In genomic region chr3:167837430-167837829, GRCh38 we compare ENCODE assay signal across 13 cellular contexts.
DNase-seq lines count a peak whose midpoint lies in the region; ATAC-seq and TF ChIP-seq lines count a peak whose summit lies in the region.
"Had no signal": no experiment of that assay in that cellular context is flagged by ENCODE, and none has a peak within 500 bp of the region (broad histone marks: within the 10 kb centered on the region; RNA-seq: fewer than 3 reads in every experiment).

No MANE protein-coding gene starts in this region.

- H3K9ac ChIP-seq in fibroblast of lung (ENCODE audit: insufficient read depth, low read length): no peak overlapping the region
- H3K9ac ChIP-seq: GM23248 had no signal

- H3K4me1 ChIP-seq in right cardiac atrium (ENCODE audit: control insufficient read depth, insufficient read depth, low read length): no peaks in the 10 kb centered on the region
- no peaks in the 10 kb centered on the region for H3K4me1 ChIP-seq in fibroblast of lung (ENCODE audit: control insufficient read depth, extremely low read depth, insufficient read depth, low read length)
- H3K4me1 ChIP-seq in HAP-1: no peaks in the 10 kb centered on the region

- no peaks in the 10 kb centered on the region for H3K9me3 Mint-ChIP-seq in type B pancreatic cell
- H3K9me3 Mint-ChIP-seq: activated naive CD4-positive, alpha-beta T cell treated with anti-CD3 and anti-CD28 coated beads, Interleukin-2, amount 50 U/mL, for 72 hours had no signal

- peak in 1 of 2 donors; percentile 20 for TF ChIP-seq CTCF in fibroblast of lung (conservative IDR thresholded peaks at IDR 0.05 in 1 of 2, IDR thresholded peaks at IDR 0.05 in 1 of 2; ENCODE audit: low read depth in 1 of 2, low read length in 2 of 2)
- peak; percentile 17 for TF ChIP-seq CTCF in type B pancreatic cell (conservative IDR thresholded peaks at IDR 0.05)

- no peak for ATAC-seq in right cardiac atrium
- no peak for ATAC-seq in HG03159 (IDR thresholded peaks at IDR 0.05; ENCODE audit: unreplicated experiment)
- ATAC-seq: activated naive CD4-positive, alpha-beta T cell treated with anti-CD3 and anti-CD28 coated beads, Interleukin-2, amount 50 U/mL, for 72 hours had no signal

- H3K4me3 ChIP-seq in right cardiac atrium (ENCODE audit: low read length): peak overlapping the region; percentile 35
- H3K4me3 ChIP-seq in fibroblast of lung (replicated peaks in 1 of 4; ENCODE audit: control extremely low read depth in 1 of 4, insufficient read depth in 1 of 4, low read depth in 3 of 4, low read length in 4 of 4): no peak overlapping the region
- H3K4me3 ChIP-seq in HAP-1: no peak overlapping the region
- H3K4me3 ChIP-seq: GM23248 had no signal

- 59% methylated on average over 3 of the region's 3 CpGs for WGBS in right cardiac atrium

- H3K36me3 Mint-ChIP-seq in type B pancreatic cell: no peaks in the 10 kb centered on the region
- H3K36me3 Mint-ChIP-seq: activated naive CD4-positive, alpha-beta T cell treated with anti-CD3 and anti-CD28 coated beads, Interleukin-2, amount 50 U/mL, for 72 hours; CD4-positive, CD25-positive, alpha-beta regulatory T cell had no signal

- in situ Hi-C loops in HAP-1 (cut with MboI; ENCODE audit: low sequenced_read_pairs): no loop called here

- no peaks in the 10 kb centered on the region for H3K79me2 ChIP-seq in fibroblast of lung (ENCODE audit: control insufficient read depth, insufficient read depth, low read length)

- H4K20me1 ChIP-seq in fibroblast of lung (ENCODE audit: control insufficient read depth, extremely low read depth, insufficient read depth, low read length): no peaks in the 10 kb centered on the region

- H3K4me2 ChIP-seq in fibroblast of lung (ENCODE audit: extremely low read depth, insufficient read depth, low read length): no peak overlapping the region

- H3K27ac ChIP-seq in right cardiac atrium (ENCODE audit: low read length): no peak overlapping the region
- no peak overlapping the region for H3K27ac ChIP-seq in fibroblast of lung (ENCODE audit: insufficient read depth, low read length)
- H3K27ac ChIP-seq: GM23248 had no signal

- DNase-seq in right cardiac atrium: no peak
- no peak for DNase-seq in cardiac septum (ENCODE audit: low spot score)
- DNase-seq in OCI-M1 (lab: John Stamatoyannopoulos, UW): peak; percentile 74
- DNase-seq in fibroblast of lung (ENCODE audit: low read depth in 2 of 2): peak in 1 of 2 donors; percentile 52
- DNase-seq in type B pancreatic cell (ENCODE audit: extremely low spot score, unreplicated experiment): no peak
- DNase-seq in HAP-1 (ENCODE audit: low spot score in 2 of 2): no peak
- no peak for DNase-seq in T-helper 2 cell
- DNase-seq: CD4-positive, CD25-positive, alpha-beta regulatory T cell; GM23248; mesendoderm; retina had no signal

- H3K27me3 ChIP-seq in right cardiac atrium (ENCODE audit: control insufficient read depth, insufficient read depth) (no peaks in the 10 kb centered on the region), fibroblast of lung (ENCODE audit: control insufficient read depth, insufficient read depth, low read length) (no peaks in the 10 kb centered on the region), HAP-1 (ENCODE audit: low read depth) (no peaks in the 10 kb centered on the region)

- H3K36me3 ChIP-seq in fibroblast of lung (ENCODE audit: control insufficient read depth, insufficient read depth, low read length): no peaks in the 10 kb centered on the region
- H3K36me3 ChIP-seq in HAP-1 (replicated peaks): no peaks in the 10 kb centered on the region

- H3K27ac Mint-ChIP-seq in type B pancreatic cell: no peak overlapping the region
- H3K27ac Mint-ChIP-seq: activated naive CD4-positive, alpha-beta T cell treated with anti-CD3 and anti-CD28 coated beads, Interleukin-2, amount 50 U/mL, for 72 hours; CD4-positive, CD25-positive, alpha-beta regulatory T cell had no signal

- H2AFZ ChIP-seq in fibroblast of lung (ENCODE audit: low read length): peak overlapping the region; percentile 9
- H2AFZ ChIP-seq: GM23248 had no signal

- no peak overlapping the region for H3K4me3 Mint-ChIP-seq in type B pancreatic cell
- H3K4me3 Mint-ChIP-seq: CD4-positive, CD25-positive, alpha-beta regulatory T cell had no signal

- intact Hi-C loops in right cardiac atrium (cut with DNase I) (loop anchor here in 1 of 4 donors (5.0 kb wide), 1 partner anchor 45 kb away; no protein-coding TSS in a partner anchor), cardiac septum (cut with DNase I) (loop anchor here (1.0 to 5.0 kb wide), 2 partner anchors 45 to 205 kb away; no protein-coding TSS in a partner anchor)

- H3K9me3 ChIP-seq in right cardiac atrium (ENCODE audit: control insufficient read depth, low read length): no peaks in the 10 kb centered on the region
- H3K9me3 ChIP-seq in fibroblast of lung (ENCODE audit: control insufficient read depth, insufficient read depth, low read depth, low read length): no peaks in the 10 kb centered on the region
- H3K9me3 ChIP-seq in HAP-1: no peaks in the 10 kb centered on the region

- no peaks in the 10 kb centered on the region for H3K4me1 Mint-ChIP-seq in type B pancreatic cell (ENCODE audit: unreplicated experiment)
- H3K4me1 Mint-ChIP-seq: CD4-positive, CD25-positive, alpha-beta regulatory T cell had no signal

- H3K27me3 Mint-ChIP-seq in type B pancreatic cell: no peaks in the 10 kb centered on the region
- H3K27me3 Mint-ChIP-seq: CD4-positive, CD25-positive, alpha-beta regulatory T cell had no signal
